Comparison of ENCODE assay signal across 8 cellular contexts in genomic region chr2:172096661-172097547, GRCh38. TPM values are rescaled to one million over a fixed set of nuclear protein-coding genes. Genes with fewer than 3 reads are reported as not detected.
A peak's percentile ranks its signal among the peaks of the same experiment; 100 is the strongest.
DNase-seq lines count a peak whose midpoint lies in the region; ATAC-seq, FAIRE-seq and TF ChIP-seq lines count a peak whose summit lies in the region.

No MANE protein-coding gene starts in this region.

- TF ChIP-seq CTCF in HFF-Myc (IDR thresholded peaks at IDR 0.05; ENCODE audit: low read depth, low read length, missing control alignments), result no peak

- peak; percentile 42 for FAIRE-seq in TTC549 (lab: Jason Lieb, UNC)

- intact Hi-C loops in sciatic nerve (cut with DNase I), result no loop called here

- peak; percentile 63 for DNase-seq in COR-L47 (lab: John Stamatoyannopoulos, UW)
- DNase-seq in HFF-Myc (ENCODE audit: extremely low read depth, low read depth), result no peak
- DNase-seq in fibroblast of peridontal ligament (ENCODE audit: extremely low read depth), result peak; percentile 95
- DNase-seq in sciatic nerve (ENCODE audit: low spot score), result peak; percentile 56
- no peak for DNase-seq in OCI-M2 (lab: John Stamatoyannopoulos, UW; ENCODE audit: unreplicated experiment)

- H3K4me3 ChIP-seq in HFF-Myc (replicated peaks; ENCODE audit: low read depth, low read length), result peak overlapping the region; percentile 55

- no peak for ATAC-seq in sciatic nerve
- no peak for ATAC-seq in HG03520 (IDR thresholded peaks at IDR 0.05; ENCODE audit: unreplicated experiment)
- no peak for ATAC-seq in GM21367 (IDR thresholded peaks at IDR 0.05; ENCODE audit: unreplicated experiment)

RNA-seq across cellular contexts. Expression of gene DLX2, which starts 5.8 kb away (rescaled TPM):
- total RNA-seq in sciatic nerve, result 0.27 TPM

RNA-seq across cellular contexts. Expression of gene DLX1, which starts 11.6 kb away (rescaled TPM):
- total RNA-seq in sciatic nerve, result 0.94 TPM

Comparison
In these comparisons a context has a peak if more than half of its experiments do, and no peak if none do; other contexts are left out.
1. DNase-seq: peak in COR-L47 (single experiment), fibroblast of peridontal ligament (single experiment) and sciatic nerve (single experiment); none in HFF-Myc (single experiment) and OCI-M2 (single experiment).